Comparison of ENCODE assay signal across 8 cellular contexts in the genomic region with DNA sequence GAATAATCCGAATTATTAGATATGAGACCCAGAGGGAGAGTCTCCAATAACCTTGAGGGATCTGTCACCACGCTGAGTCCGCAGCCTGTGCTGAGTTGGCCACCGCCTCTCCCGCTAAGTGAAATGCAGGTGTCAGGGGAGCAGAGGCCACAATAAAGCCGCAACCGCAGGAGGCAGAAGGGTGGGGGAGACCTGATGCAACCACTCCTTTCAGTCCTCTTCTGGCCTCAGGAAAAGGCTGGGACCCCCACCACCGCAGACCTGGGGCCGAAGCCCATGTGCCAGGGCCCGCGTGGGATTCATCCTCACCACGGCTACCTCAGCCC. TPM values are rescaled to one million over a fixed set of nuclear protein-coding genes. Genes with fewer than 3 reads are reported as not detected.
DNase-seq lines count a peak whose midpoint lies in the region; ATAC-seq and TF ChIP-seq lines count a peak whose summit lies in the region.

No MANE protein-coding gene starts in this region.

- peak overlapping the region; percentile 15 for H2AFZ ChIP-seq in GM23338
- H2AFZ ChIP-seq in parathyroid adenoma, result peak overlapping the region; percentile 87

- CTCF ChIA-PET in T-cell (lab: Charles Lee), result interaction anchor here in 1 of 2 donors (0.6 kb wide), 1 partner anchor 1219 kb away, joined by 3 read pairs; no protein-coding TSS in a partner anchor

- in situ Hi-C loops in ACHN (cut with HindIII; ENCODE audit: low pct_ligation_motif_present, low pct_unique_long_range_greater_than_20kb, low sequenced_read_pairs), result no loop called here

- H3K27ac ChIP-seq in GM23338 (ENCODE audit: low read depth), result peak overlapping the region; percentile 93; the same call in 1 of the 2 replicates
- H3K27ac ChIP-seq in foreskin keratinocyte, result no peak overlapping the region
- H3K27ac ChIP-seq in parathyroid adenoma, result peak overlapping the region; percentile 33

- peak overlapping the region; percentile 84 for H3K4me2 ChIP-seq in GM23338
- H3K4me2 ChIP-seq in parathyroid adenoma (ENCODE audit: low read length), result peak overlapping the region; percentile 70

- H3K79me2 ChIP-seq in GM23338 (replicated peaks; ENCODE audit: insufficient read depth), result peaks cover 43% of the 10 kb centered on the region
- H3K79me2 ChIP-seq in parathyroid adenoma, result peaks cover 2% of the 10 kb centered on the region

- H3K4me1 ChIP-seq in GM23338 (ENCODE audit: insufficient read depth), result peaks cover 32% of the 10 kb centered on the region
- H3K4me1 ChIP-seq in foreskin keratinocyte, result peaks cover 3% of the 10 kb centered on the region
- H3K4me1 ChIP-seq in parathyroid adenoma, result no peaks in the 10 kb centered on the region

- DNase-seq in ACHN, result peak; percentile 42
- peak; percentile 63 for DNase-seq in GM23338 (ENCODE audit: low spot score)
- no peak for DNase-seq in T-cell
- DNase-seq in foreskin keratinocyte, result peak; percentile 22 to 52
- DNase-seq in D341Med (ENCODE audit: low spot score), result no peak
- DNase-seq in activated CD4-positive, CD25-positive, alpha-beta regulatory T cell (lab: John Stamatoyannopoulos, UW), result no peak

- H3K4me1 Mint-ChIP-seq in GM23338 (peaks cover 43% of the 10 kb centered on the region), T-cell (peaks cover 0 to 14% (median 14%) of the 10 kb centered on the region in 3 donors)

- H3K27ac Mint-ChIP-seq in GM23338 (peak overlapping the region; percentile 94), T-cell (no peak overlapping the region)

- 0 out of 2 replicates have a peak, but pooled peaks cover 9% of the 10 kb centered on the region for H3K9me2 ChIP-seq in GM23338 (ENCODE audit: insufficient read depth)

- H3K27me3 Mint-ChIP-seq in GM23338 (ENCODE audit: insufficient read depth, low read depth, poor library complexity) (peaks cover 14% of the 10 kb centered on the region), T-cell (peaks cover 40 to 59% of the 10 kb centered on the region in 2 donors)

- ATAC-seq in GM23338 (peak; percentile 42), T-cell (replicated peaks in 1 of 4) (no peak), foreskin keratinocyte (peak; percentile 52), HG02970 (IDR thresholded peaks at IDR 0.05; ENCODE audit: low FRiP score, unreplicated experiment) (no peak)

- no peak overlapping the region for H3K9ac ChIP-seq in parathyroid adenoma

- peak overlapping the region; percentile 90 for H3K4me3 ChIP-seq in GM23338
- H3K4me3 ChIP-seq in parathyroid adenoma (ENCODE audit: low read depth, low read length), result peak overlapping the region; percentile 52

- no peaks in the 10 kb centered on the region for H4K20me1 ChIP-seq in GM23338 (replicated peaks; ENCODE audit: insufficient read depth)

- H3K27me3 ChIP-seq in GM23338 (ENCODE audit: insufficient read depth), result no peaks in the 10 kb centered on the region
- H3K27me3 ChIP-seq in foreskin keratinocyte, result peaks cover 7% of the 10 kb centered on the region
- H3K27me3 ChIP-seq in parathyroid adenoma (ENCODE audit: control insufficient read depth, insufficient read depth, low read length), result no peaks in the 10 kb centered on the region

- H3K36me3 Mint-ChIP-seq in GM23338 (ENCODE audit: low read depth), result peaks cover 24% of the 10 kb centered on the region; the same call in 2 of the 3 replicates
- no peaks in the 10 kb centered on the region for H3K36me3 Mint-ChIP-seq in T-cell

- no peaks in the 10 kb centered on the region for H3F3A ChIP-seq in GM23338 (replicated peaks; ENCODE audit: low read depth)

- peak overlapping the region; percentile 93 for H3K4me3 Mint-ChIP-seq in GM23338
- H3K4me3 Mint-ChIP-seq in T-cell, result peak overlapping the region in 2 of 3 donors; percentile 17 to 53

- H3K9me3 ChIP-seq in parathyroid adenoma (ENCODE audit: control insufficient read depth, low read length), result no peaks in the 10 kb centered on the region

- H3K36me3 ChIP-seq in GM23338 (ENCODE audit: insufficient read depth), result no peaks in the 10 kb centered on the region
- no peaks in the 10 kb centered on the region for H3K36me3 ChIP-seq in parathyroid adenoma (ENCODE audit: control insufficient read depth, insufficient read depth, low read length)

- no peak for TF ChIP-seq CTCF in GM23338 (conservative IDR thresholded peaks at IDR 0.05; ENCODE audit: low read depth in 2 of 2)
- TF ChIP-seq CTCF in foreskin keratinocyte (conservative IDR thresholded peaks at IDR 0.05), result no peak
- TF ChIP-seq CTCF in parathyroid adenoma (IDR thresholded peaks at IDR 0.05), result no peak

- POLR2A ChIA-PET in T-cell (lab: Charles Lee), result no interaction called here

- no peaks in the 10 kb centered on the region; the same call in 2 of the 3 replicates for H3K9me3 Mint-ChIP-seq in GM23338
- H3K9me3 Mint-ChIP-seq in T-cell, result no peaks in the 10 kb centered on the region

TF ChIP-seq in GM23338, 12 proteins besides CTCF, POLR2A, EP300 and RAD21:
- TF ChIP-seq, protein P1, sequence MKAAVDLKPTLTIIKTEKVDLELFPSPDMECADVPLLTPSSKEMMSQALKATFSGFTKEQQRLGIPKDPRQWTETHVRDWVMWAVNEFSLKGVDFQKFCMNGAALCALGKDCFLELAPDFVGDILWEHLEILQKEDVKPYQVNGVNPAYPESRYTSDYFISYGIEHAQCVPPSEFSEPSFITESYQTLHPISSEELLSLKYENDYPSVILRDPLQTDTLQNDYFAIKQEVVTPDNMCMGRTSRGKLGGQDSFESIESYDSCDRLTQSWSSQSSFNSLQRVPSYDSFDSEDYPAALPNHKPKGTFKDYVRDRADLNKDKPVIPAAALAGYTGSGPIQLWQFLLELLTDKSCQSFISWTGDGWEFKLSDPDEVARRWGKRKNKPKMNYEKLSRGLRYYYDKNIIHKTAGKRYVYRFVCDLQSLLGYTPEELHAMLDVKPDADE (IDR thresholded peaks at IDR 0.05), result no peak
- TF ChIP-seq STAT1 (IDR thresholded peaks at IDR 0.05; ENCODE audit: unreplicated experiment), result no peak
- TF ChIP-seq, protein P2, sequence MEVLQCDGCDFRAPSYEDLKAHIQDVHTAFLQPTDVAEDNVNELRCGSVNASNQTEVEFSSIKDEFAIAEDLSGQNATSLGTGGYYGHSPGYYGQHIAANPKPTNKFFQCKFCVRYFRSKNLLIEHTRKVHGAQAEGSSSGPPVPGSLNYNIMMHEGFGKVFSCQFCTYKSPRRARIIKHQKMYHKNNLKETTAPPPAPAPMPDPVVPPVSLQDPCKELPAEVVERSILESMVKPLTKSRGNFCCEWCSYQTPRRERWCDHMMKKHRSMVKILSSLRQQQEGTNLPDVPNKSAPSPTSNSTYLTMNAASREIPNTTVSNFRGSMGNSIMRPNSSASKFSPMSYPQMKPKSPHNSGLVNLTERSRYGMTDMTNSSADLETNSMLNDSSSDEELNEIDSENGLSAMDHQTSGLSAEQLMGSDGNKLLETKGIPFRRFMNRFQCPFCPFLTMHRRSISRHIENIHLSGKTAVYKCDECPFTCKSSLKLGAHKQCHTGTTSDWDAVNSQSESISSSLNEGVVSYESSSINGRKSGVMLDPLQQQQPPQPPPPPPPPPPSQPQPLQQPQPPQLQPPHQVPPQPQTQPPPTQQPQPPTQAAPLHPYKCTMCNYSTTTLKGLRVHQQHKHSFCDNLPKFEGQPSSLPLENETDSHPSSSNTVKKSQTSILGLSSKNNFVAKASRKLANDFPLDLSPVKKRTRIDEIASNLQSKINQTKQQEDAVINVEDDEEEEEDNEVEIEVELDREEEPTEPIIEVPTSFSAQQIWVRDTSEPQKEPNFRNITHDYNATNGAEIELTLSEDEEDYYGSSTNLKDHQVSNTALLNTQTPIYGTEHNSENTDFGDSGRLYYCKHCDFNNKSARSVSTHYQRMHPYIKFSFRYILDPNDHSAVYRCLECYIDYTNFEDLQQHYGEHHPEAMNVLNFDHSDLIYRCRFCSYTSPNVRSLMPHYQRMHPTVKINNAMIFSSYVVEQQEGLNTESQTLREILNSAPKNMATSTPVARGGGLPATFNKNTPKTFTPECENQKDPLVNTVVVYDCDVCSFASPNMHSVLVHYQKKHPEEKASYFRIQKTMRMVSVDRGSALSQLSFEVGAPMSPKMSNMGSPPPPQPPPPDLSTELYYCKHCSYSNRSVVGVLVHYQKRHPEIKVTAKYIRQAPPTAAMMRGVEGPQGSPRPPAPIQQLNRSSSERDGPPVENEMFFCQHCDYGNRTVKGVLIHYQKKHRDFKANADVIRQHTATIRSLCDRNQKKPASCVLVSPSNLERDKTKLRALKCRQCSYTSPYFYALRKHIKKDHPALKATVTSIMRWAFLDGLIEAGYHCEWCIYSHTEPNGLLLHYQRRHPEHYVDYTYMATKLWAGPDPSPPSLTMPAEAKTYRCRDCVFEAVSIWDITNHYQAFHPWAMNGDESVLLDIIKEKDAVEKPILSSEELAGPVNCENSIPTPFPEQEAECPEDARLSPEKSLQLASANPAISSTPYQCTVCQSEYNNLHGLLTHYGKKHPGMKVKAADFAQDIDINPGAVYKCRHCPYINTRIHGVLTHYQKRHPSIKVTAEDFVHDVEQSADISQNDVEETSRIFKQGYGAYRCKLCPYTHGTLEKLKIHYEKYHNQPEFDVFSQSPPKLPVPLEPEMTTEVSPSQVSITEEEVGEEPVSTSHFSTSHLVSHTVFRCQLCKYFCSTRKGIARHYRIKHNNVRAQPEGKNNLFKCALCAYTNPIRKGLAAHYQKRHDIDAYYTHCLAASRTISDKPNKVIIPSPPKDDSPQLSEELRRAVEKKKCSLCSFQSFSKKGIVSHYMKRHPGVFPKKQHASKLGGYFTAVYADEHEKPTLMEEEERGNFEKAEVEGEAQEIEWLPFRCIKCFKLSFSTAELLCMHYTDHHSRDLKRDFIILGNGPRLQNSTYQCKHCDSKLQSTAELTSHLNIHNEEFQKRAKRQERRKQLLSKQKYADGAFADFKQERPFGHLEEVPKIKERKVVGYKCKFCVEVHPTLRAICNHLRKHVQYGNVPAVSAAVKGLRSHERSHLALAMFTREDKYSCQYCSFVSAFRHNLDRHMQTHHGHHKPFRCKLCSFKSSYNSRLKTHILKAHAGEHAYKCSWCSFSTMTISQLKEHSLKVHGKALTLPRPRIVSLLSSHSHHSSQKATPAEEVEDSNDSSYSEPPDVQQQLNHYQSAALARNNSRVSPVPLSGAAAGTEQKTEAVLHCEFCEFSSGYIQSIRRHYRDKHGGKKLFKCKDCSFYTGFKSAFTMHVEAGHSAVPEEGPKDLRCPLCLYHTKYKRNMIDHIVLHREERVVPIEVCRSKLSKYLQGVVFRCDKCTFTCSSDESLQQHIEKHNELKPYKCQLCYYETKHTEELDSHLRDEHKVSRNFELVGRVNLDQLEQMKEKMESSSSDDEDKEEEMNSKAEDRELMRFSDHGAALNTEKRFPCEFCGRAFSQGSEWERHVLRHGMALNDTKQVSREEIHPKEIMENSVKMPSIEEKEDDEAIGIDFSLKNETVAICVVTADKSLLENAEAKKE (CRISPR knock-in tag; IDR thresholded peaks at IDR 0.05), result no peak
- no peak for TF ChIP-seq JUNB (IDR thresholded peaks at IDR 0.05; ENCODE audit: unreplicated experiment)
- TF ChIP-seq CREB1 (CRISPR knock-in tag; IDR thresholded peaks at IDR 0.05; ENCODE audit: low read depth), result no peak
- no peak for TF ChIP-seq EZH2 (IDR thresholded peaks at IDR 0.05; ENCODE audit: low read depth, unreplicated experiment)

RNA-seq across cellular contexts. Expression of gene MAP1B, which starts 0.6 kb away (rescaled TPM):
- 111 and 263 TPM in 2 replicates for total RNA-seq in GM23338 (2014; rRNA removed; shearing (Covaris generic))
- polyA plus RNA-seq in GM23338 (2016; fragmentation: Nextera tagmentation; extraction: Ambion mirVana), result 114 and 148 TPM in 2 replicates
- total RNA-seq in T-cell, result under 1 TPM in 3 of 5 donors, not detected in 2; 0.33 to 0.98 (median 0.47) TPM
- 9.5 and 17.2 TPM in 2 replicates for total RNA-seq in foreskin keratinocyte
- polyA plus RNA-seq in foreskin keratinocyte, result 1.4 and 2.4 TPM in 2 replicates

Comparison
In these comparisons a context has a peak if more than half of its experiments do, and no peak if none do; other contexts are left out.
1. DNase-seq: peak in ACHN (single experiment), GM23338 (single experiment) and foreskin keratinocyte (2 of 2); none in T-cell (0 of 34), D341Med (single experiment) and activated CD4-positive, CD25-positive, alpha-beta regulatory T cell (0 of 4).
2. ATAC-seq: peak in GM23338 (single experiment) and foreskin keratinocyte (single experiment); none in T-cell (0 of 4) and HG02970 (single experiment).